Comparison of ENCODE assay signal across 8 cellular contexts in the genomic region with DNA sequence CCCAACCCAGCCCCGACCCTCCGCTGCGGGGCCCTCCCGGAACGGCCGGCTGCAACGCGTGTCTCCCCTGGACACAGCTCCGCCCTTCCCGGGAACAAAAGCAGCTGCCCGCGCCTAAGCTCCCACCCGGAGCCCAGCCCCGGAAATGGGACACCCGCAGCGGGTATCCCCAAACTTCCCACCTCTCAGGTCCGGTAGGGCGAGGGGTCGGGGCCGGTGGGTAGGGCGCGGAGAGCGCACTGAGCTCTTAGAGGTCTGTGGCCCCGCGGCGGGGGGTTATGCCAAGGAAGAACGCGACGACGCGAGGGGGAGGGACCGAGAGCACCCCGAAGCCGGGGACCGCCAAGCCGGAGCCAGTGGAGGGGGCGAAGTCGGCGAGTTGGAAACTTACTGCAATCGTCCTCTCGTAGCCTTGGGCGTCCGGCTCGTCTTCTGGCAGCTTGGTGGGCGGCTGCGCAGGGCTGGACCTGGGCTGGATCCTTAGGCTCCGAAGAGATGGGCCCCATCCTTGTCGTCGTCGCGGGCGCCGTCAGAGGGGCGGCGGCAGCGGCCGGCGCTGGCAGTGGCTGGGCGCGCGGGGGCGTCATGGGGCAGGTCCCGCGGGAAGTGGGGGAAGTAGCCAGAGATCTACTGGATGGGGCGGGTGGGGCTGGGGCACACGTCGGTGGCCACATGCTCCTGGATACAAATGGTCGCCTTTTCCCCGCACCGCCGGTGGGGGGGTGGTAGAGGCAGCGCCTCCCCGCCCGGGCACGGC. TPM values are rescaled to one million over a fixed set of nuclear protein-coding genes. Genes with fewer than 3 reads are reported as not detected.
DNase-seq lines count a peak whose midpoint lies in the region; ATAC-seq and TF ChIP-seq lines count a peak whose summit lies in the region.

No MANE protein-coding gene starts in this region.

- H3K36me3 ChIP-seq in NT2/D1 (ENCODE audit: insufficient read depth, insufficient read length, low read length) (no peaks in the 10 kb centered on the region), neuron (ENCODE audit: insufficient read depth, low read length) (no peaks in the 10 kb centered on the region)

- H3K9me3 ChIP-seq in NT2/D1 (ENCODE audit: insufficient read depth, low read length) (no peaks in the 10 kb centered on the region), neuron (ENCODE audit: low read length) (no peaks in the 10 kb centered on the region)

- peak overlapping the region; percentile 77 for H3K9ac ChIP-seq in NT2/D1 (ENCODE audit: insufficient read length, low read depth)

- H3K4me1 ChIP-seq in NT2/D1 (ENCODE audit: insufficient read depth, insufficient read length) (peaks cover 4% of the 10 kb centered on the region), neuron (ENCODE audit: insufficient read depth, low read length) (no peaks in the 10 kb centered on the region)

- peak overlapping the region; percentile 91 for H2AFZ ChIP-seq in neuron (ENCODE audit: low read depth, low read length)

- ATAC-seq in GM19397 (IDR thresholded peaks at IDR 0.05; ENCODE audit: unreplicated experiment) (no peak), HG03095 (IDR thresholded peaks at IDR 0.05; ENCODE audit: unreplicated experiment) (no peak)

- peaks cover 9% of the 10 kb centered on the region for H3K27me3 ChIP-seq in NT2/D1 (ENCODE audit: insufficient read depth, insufficient read length)
- H3K27me3 ChIP-seq in neuron (ENCODE audit: insufficient read depth, low read length), result peaks cover 16% of the 10 kb centered on the region

- DNase-seq in Ammon's horn (ENCODE audit: low spot score) (peak; percentile 28), NT2/D1 (ENCODE audit: low read depth, low spot score) (no peak), fibroblast of pulmonary artery (ENCODE audit: low read depth) (peak; percentile 4), HuH-7 (ENCODE audit: low spot score) (no peak), A172 (ENCODE audit: low spot score) (no peak)

- H3K4me3 ChIP-seq in NT2/D1 (ENCODE audit: insufficient read length, low read depth), result peak overlapping the region; percentile 69
- H3K4me3 ChIP-seq in fibroblast of pulmonary artery (replicated peaks; ENCODE audit: low read depth, low read length), result peak overlapping the region; percentile 37
- peak overlapping the region; percentile 22 for H3K4me3 ChIP-seq in neuron (ENCODE audit: low read length)

- no peak for TF ChIP-seq CTCF in fibroblast of pulmonary artery (IDR thresholded peaks at IDR 0.05; ENCODE audit: low read length, missing control alignments)

RNA-seq across cellular contexts. Expression of a gene that starts 6.9 kb away (rescaled TPM):
- total RNA-seq in A172 (2014; rRNA removed; shearing (Covaris generic)), result 0.07 TPM in 1 of 2 replicates, not detected in the other

RNA-seq across cellular contexts. Expression of a gene that starts 11.1 kb away (rescaled TPM):
- not detected in 2 replicates for total RNA-seq in A172 (2014; rRNA removed; shearing (Covaris generic))

RNA-seq across cellular contexts. Expression of a gene that starts 44.5 kb away (rescaled TPM):
- total RNA-seq in A172 (2014; rRNA removed; shearing (Covaris generic)), result 0.72 and 1.1 TPM in 2 replicates

Comparison
In these comparisons a context has a peak if more than half of its experiments do, and no peak if none do; other contexts are left out.
1. DNase-seq: peak in Ammon's horn (single experiment) and fibroblast of pulmonary artery (single experiment); none in NT2/D1 (single experiment), HuH-7 (single experiment) and A172 (single experiment).
2. Peak in every context shown above with its lines, with median percentiles within 50 percentile points of each other: H3K4me3 ChIP-seq.